ENCODE assay signal across 1 cellular context in the genomic region with DNA sequence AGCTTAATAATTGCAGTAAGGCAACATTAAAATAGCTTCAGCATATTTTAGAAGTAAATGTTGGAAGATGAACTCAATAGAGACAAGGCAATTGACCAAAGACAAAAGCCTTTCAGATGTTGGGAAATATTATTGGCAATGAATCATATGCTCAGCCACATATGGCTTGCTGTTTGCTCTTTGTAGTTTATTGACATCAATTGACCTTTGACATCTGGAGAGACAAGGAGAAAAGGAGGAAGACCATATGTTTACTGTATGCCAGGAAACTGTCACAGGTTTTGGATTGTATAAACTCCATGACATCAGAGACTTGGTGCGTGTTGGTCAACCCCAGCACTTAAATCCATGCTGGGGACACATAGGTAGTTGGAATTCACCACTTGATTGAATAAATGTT.
TF ChIP-seq lines count a peak whose summit lies in the region.

No MANE protein-coding gene starts in this region.

TF ChIP-seq in HepG2, 621 proteins besides CTCF, POLR2A, EP300 and RAD21 (continued from another document and continues in another):
- TF ChIP-seq, protein P1, sequence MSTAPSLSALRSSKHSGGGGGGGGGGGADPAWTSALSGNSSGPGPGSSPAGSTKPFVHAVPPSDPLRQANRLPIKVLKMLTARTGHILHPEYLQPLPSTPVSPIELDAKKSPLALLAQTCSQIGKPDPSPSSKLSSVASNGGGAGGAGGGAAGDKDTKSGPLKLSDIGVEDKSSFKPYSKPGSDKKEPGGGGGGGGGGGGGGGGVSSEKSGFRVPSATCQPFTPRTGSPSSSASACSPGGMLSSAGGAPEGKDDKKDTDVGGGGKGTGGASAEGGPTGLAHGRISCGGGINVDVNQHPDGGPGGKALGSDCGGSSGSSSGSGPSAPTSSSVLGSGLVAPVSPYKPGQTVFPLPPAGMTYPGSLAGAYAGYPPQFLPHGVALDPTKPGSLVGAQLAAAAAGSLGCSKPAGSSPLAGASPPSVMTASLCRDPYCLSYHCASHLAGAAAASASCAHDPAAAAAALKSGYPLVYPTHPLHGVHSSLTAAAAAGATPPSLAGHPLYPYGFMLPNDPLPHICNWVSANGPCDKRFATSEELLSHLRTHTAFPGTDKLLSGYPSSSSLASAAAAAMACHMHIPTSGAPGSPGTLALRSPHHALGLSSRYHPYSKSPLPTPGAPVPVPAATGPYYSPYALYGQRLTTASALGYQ (CRISPR knock-in tag; IDR thresholded peaks at IDR 0.05) = no peak
- TF ChIP-seq ZNF142 (CRISPR knock-in tag; IDR thresholded peaks at IDR 0.05) = no peak
- no peak for TF ChIP-seq MATR3 (CRISPR knock-in tag; IDR thresholded peaks at IDR 0.05)
- no peak for TF ChIP-seq ZNF773 (CRISPR knock-in tag; IDR thresholded peaks at IDR 0.05; ENCODE audit: borderline replicate concordance)
- no peak for TF ChIP-seq ZNF354B (CRISPR knock-in tag; IDR thresholded peaks at IDR 0.05)
- TF ChIP-seq PRMT3 (CRISPR knock-in tag; IDR thresholded peaks at IDR 0.05; ENCODE audit: borderline replicate concordance, low read depth) = no peak
- TF ChIP-seq MXD3 (CRISPR knock-in tag; IDR thresholded peaks at IDR 0.05) = no peak
- TF ChIP-seq, protein P2, sequence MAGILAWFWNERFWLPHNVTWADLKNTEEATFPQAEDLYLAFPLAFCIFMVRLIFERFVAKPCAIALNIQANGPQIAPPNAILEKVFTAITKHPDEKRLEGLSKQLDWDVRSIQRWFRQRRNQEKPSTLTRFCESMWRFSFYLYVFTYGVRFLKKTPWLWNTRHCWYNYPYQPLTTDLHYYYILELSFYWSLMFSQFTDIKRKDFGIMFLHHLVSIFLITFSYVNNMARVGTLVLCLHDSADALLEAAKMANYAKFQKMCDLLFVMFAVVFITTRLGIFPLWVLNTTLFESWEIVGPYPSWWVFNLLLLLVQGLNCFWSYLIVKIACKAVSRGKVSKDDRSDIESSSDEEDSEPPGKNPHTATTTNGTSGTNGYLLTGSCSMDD (CRISPR knock-in tag; IDR thresholded peaks at IDR 0.05) = no peak
- TF ChIP-seq NFRKB (IDR thresholded peaks at IDR 0.05) = no peak
- TF ChIP-seq ZBTB2 (CRISPR knock-in tag; IDR thresholded peaks at IDR 0.05; ENCODE audit: low read depth) = no peak
- TF ChIP-seq ZNF800 (CRISPR knock-in tag; IDR thresholded peaks at IDR 0.05) = no peak
- TF ChIP-seq RARA (CRISPR knock-in tag; IDR thresholded peaks at IDR 0.05) = peak; percentile 84
- TF ChIP-seq ZFP90 (CRISPR knock-in tag; IDR thresholded peaks at IDR 0.05; ENCODE audit: borderline replicate concordance) = no peak
- TF ChIP-seq BCL6 (CRISPR knock-in tag; IDR thresholded peaks at IDR 0.05) = peak; percentile 56
- no peak for TF ChIP-seq ZNF770 (CRISPR knock-in tag; IDR thresholded peaks at IDR 0.05)
- TF ChIP-seq ZNF451 (CRISPR knock-in tag; IDR thresholded peaks at IDR 0.05) = no peak
- no peak for TF ChIP-seq CREBL2 (CRISPR knock-in tag; IDR thresholded peaks at IDR 0.05; ENCODE audit: borderline replicate concordance)
- no peak for TF ChIP-seq ZNF816 (CRISPR knock-in tag; IDR thresholded peaks at IDR 0.05; ENCODE audit: borderline replicate concordance)
- no peak for TF ChIP-seq GPBP1L1 (CRISPR knock-in tag; IDR thresholded peaks at IDR 0.05)
- no peak for TF ChIP-seq HOXA3 (CRISPR knock-in tag; IDR thresholded peaks at IDR 0.05)
- no peak for TF ChIP-seq RBM22 (optimal IDR thresholded peaks at IDR 0.05; ENCODE audit: low read length)
- TF ChIP-seq PCBP1 (IDR thresholded peaks at IDR 0.05; ENCODE audit: borderline replicate concordance, low read depth, low read length) = no peak
- TF ChIP-seq KDM5A (IDR thresholded peaks at IDR 0.05; ENCODE audit: borderline replicate concordance, low read length) = no peak
- TF ChIP-seq, protein P3, sequence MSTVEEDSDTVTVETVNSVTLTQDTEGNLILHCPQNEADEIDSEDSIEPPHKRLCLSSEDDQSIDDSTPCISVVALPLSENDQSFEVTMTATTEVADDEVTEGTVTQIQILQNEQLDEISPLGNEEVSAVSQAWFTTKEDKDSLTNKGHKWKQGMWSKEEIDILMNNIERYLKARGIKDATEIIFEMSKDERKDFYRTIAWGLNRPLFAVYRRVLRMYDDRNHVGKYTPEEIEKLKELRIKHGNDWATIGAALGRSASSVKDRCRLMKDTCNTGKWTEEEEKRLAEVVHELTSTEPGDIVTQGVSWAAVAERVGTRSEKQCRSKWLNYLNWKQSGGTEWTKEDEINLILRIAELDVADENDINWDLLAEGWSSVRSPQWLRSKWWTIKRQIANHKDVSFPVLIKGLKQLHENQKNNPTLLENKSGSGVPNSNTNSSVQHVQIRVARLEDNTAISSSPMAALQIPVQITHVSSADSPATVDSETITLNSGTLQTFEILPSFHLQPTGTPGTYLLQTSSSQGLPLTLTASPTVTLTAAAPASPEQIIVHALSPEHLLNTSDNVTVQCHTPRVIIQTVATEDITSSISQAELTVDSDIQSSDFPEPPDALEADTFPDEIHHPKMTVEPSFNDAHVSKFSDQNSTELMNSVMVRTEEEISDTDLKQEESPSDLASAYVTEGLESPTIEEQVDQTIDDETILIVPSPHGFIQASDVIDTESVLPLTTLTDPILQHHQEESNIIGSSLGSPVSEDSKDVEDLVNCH (CRISPR knock-in tag; IDR thresholded peaks at IDR 0.05) = no peak
- TF ChIP-seq, protein P4, sequence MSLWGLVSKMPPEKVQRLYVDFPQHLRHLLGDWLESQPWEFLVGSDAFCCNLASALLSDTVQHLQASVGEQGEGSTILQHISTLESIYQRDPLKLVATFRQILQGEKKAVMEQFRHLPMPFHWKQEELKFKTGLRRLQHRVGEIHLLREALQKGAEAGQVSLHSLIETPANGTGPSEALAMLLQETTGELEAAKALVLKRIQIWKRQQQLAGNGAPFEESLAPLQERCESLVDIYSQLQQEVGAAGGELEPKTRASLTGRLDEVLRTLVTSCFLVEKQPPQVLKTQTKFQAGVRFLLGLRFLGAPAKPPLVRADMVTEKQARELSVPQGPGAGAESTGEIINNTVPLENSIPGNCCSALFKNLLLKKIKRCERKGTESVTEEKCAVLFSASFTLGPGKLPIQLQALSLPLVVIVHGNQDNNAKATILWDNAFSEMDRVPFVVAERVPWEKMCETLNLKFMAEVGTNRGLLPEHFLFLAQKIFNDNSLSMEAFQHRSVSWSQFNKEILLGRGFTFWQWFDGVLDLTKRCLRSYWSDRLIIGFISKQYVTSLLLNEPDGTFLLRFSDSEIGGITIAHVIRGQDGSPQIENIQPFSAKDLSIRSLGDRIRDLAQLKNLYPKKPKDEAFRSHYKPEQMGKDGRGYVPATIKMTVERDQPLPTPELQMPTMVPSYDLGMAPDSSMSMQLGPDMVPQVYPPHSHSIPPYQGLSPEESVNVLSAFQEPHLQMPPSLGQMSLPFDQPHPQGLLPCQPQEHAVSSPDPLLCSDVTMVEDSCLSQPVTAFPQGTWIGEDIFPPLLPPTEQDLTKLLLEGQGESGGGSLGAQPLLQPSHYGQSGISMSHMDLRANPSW (CRISPR knock-in tag; IDR thresholded peaks at IDR 0.05; ENCODE audit: borderline replicate concordance) = no peak
- no peak for TF ChIP-seq YEATS2 (CRISPR knock-in tag; IDR thresholded peaks at IDR 0.05; ENCODE audit: borderline replicate concordance)
- TF ChIP-seq ZSCAN29 (CRISPR knock-in tag; conservative IDR thresholded peaks at IDR 0.05) = no peak
- TF ChIP-seq SIN3B (IDR thresholded peaks at IDR 0.05; ENCODE audit: low read length) = no peak
